In the genomic region with DNA sequence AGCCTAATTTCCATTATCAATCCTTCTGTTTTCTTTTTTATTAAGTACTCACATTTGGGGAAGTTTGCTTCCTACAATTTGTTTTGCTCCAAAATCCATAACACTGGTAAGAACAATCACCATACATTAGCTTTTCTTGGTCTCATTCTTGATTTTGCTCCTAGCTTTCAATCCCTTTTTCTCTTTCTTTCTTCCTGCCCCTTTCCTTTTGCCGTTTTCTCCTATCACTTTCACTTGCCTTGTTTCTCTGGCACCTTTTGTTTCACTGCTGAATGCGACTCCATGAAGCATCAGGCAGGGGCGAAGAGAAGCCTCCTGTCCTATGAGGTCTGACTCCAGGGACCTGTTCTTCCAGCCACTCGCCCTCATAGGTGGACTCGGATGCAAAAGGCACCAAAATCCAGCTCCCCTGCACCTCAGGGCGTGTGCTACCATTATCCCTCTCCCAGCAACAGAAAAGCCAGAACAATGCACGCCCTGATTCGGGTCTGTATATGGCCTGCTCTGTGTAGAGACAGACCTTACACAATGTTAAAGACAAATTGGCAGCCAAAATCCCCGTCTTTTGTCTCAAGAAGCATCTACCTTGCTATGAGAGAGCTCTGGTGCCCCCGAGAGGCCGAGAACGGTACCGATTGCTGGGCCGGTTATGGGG, we compare ENCODE assay signal across 8 cellular contexts.
DNase-seq lines count a peak whose midpoint lies in the region; ATAC-seq, FAIRE-seq and TF ChIP-seq lines count a peak whose summit lies in the region.

No MANE protein-coding gene starts in this region.

- intact Hi-C loops in spleen (cut with DNase I; ENCODE audit: low total_unique reads) = loop anchor here (5.0 kb wide), 1 partner anchor 706 kb away; a partner anchor contains a TSS

- ATAC-seq in GM19351 (IDR thresholded peaks at IDR 0.05; ENCODE audit: unreplicated experiment) = peak; percentile 90

- H3K4me3 ChIP-seq in astrocyte of the spinal cord (ENCODE audit: low read depth, low read length) (no peak overlapping the region), spleen (peak overlapping the region in 2 of 8 donors; percentile 15 to 26)

- no peak for TF ChIP-seq POLR2A in spleen (IDR thresholded peaks at IDR 0.05)

- DNase-seq in DMS114 treated with DMSO at 0.1 percent for 48 hours (lab: John Stamatoyannopoulos, UW; ENCODE audit: unreplicated experiment) (peak; percentile 51), HTR-8/SVneo (ENCODE audit: insufficient read length, low spot score) (peak; percentile 51), NCI-H774 (lab: John Stamatoyannopoulos, UW) (peak; percentile 87), astrocyte of the spinal cord (ENCODE audit: low read depth, low spot score) (peak; percentile 59), iPS DF 4.7 (ENCODE audit: extremely low read depth, low spot score) (peak; percentile 58), spleen (peak; percentile 85)
- DNase-seq in stimulated activated naive CD4-positive, alpha-beta T cell treated with Interleukin-2 at 50 U/mL for 16 hours (lab: John Stamatoyannopoulos, UW) = no peak

- peaks cover 0 to 2% (median 0%) of the 10 kb centered on the region in 8 donors for H3K9me3 ChIP-seq in spleen

- no peak overlapping the region for H3K27ac ChIP-seq in spleen

- TF ChIP-seq CTCF in astrocyte of the spinal cord (IDR thresholded peaks at IDR 0.05; ENCODE audit: low read depth, low read length) (peak; percentile 83), spleen (IDR thresholded peaks at IDR 0.05 in 8 of 11, conservative IDR thresholded peaks at IDR 0.05 in 3 of 11) (peak in 9 of 11 experiments; percentile 22 to 72 (median 63))

- WGBS in spleen, 5 donors = 31 to 33% (median 33%) methylated on average over 14 of the region's 14 CpGs

- H3K36me3 ChIP-seq in spleen = no peaks in the 10 kb centered on the region

- peaks cover 0 to 9% (median 4%) of the 10 kb centered on the region in 6 donors for H3K4me1 ChIP-seq in spleen

- H3K27me3 ChIP-seq in spleen (replicated peaks in 1 of 7) = peaks cover 0 to 13% (median 0%) of the 10 kb centered on the region in 7 donors

- in situ Hi-C loops in astrocyte of the spinal cord (cut with HindIII; ENCODE audit: low sequenced_read_pairs) = no loop called here

- FAIRE-seq in HTR-8/SVneo (lab: Jason Lieb, UNC) = no peak
